In the genomic region with DNA sequence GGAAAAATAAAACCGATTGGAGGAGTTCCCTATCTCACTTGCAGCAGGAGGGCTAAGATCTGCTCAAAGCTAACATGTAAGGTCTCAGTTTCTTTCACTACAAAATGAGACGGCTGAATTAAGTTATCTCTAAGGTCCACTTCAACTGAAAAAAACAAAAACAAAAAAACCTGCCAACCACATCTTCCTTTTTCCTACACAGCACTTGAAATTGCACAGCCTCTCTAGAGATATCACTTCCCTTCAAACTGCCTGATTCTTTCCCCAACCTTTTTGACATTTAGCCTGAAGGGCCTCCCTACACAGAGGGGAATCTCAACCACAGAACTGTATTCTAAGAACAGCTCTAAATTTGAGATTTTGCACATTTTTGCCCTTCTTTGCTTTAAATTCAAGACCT, we compare ENCODE assay signal across 12 cellular contexts.
"Had no signal": no experiment of that assay in that cellular context is flagged by ENCODE, and none has a peak within 500 bp of the region (broad histone marks: within the 10 kb centered on the region; RNA-seq: fewer than 3 reads in every experiment).

No MANE protein-coding gene starts in this region.

- DNase-seq: activated CD4-positive, alpha-beta memory T cell treated with anti-CD3 and anti-CD28 coated beads, Interleukin-2, amount 10 ng/mL, durations not matched to agents 7 days and 5 days; activated CD4-positive, alpha-beta T cell treated with anti-CD3 and anti-CD28 coated beads for 36 hours; activated effector memory CD4-positive, alpha-beta T cell treated with anti-CD3 and anti-CD28 coated beads, Interleukin-2, amount 50 U/mL, for 16 hours; activated T-cell treated with anti-CD3 and anti-CD28 coated beads, Interleukin-2, amount 50 U/mL, for 48 hours; central memory CD4-positive, alpha-beta T cell; colonic mucosa; esophagus squamous epithelium; kidney glomerular epithelial cell; mesenchymal stem cell; nucleus accumbens; stimulated activated naive CD8-positive, alpha-beta T cell treated with anti-CD3 and anti-CD28 coated beads, Interleukin-15, amount 100 ng/mL, for 72 hours; WERI-Rb-1 had no signal
